In the genomic region with DNA sequence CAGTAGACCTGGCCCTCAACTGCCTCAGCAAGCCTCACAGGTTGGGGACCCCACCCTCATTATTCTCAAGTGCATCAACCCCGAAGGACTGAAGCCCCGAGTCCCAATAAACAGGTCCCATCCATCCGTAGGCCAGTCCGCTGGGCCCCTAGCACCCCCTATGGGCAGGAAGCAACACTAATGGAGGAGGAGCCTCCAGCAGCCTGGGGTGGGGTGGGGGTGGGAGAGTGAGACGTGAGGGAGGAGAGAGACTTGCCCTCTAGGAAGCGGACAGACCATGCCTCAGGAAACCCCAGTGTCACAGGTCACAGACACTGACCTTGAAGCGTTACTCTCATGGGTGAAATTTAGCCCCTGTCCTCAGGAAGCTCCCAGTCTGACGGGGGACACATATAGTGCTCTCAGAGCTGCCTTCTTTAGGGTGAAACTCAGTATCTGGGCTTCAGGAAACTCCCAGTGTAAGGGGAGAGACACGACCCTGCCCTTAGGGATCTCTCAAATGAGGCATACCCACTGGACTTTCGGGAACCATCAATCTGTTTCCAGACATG, we compare ENCODE assay signal across 8 cellular contexts.
DNase-seq lines count a peak whose midpoint lies in the region; ATAC-seq and TF ChIP-seq lines count a peak whose summit lies in the region.

No MANE protein-coding gene starts in this region.

- peak overlapping the region; percentile 75 for H3K27ac Mint-ChIP-seq in Caco-2 (ENCODE audit: unreplicated experiment)

- no peaks in the 10 kb centered on the region for H4K20me1 ChIP-seq in PC-3 (ENCODE audit: low read length)

- no TSS peak for BruUV-seq in Caco-2 (replicated peaks; lab: Mats Ljungman, UMichigan)
- BruUV-seq in PC-3 (replicated peaks; lab: Mats Ljungman, UMichigan) = no TSS peak

- H3K9me3 ChIP-seq in Caco-2 (no peaks in the 10 kb centered on the region), PC-3 (ENCODE audit: low read length) (no peaks in the 10 kb centered on the region), gastrocnemius medialis (no peaks in the 10 kb centered on the region)

- intact Hi-C loops in Caco-2 (cut with micrococcal nuclease; ENCODE audit: unreplicated experiment) = loop anchor here (5.0 kb wide), 1 partner anchor 229 kb away; the partner anchor contains the start of gene VEGFA
- intact Hi-C loops in PC-3 (cut with micrococcal nuclease) = no loop called here
- intact Hi-C loops in gastrocnemius medialis (cut with DNase I; ENCODE audit: low total_unique reads) = loop anchor here (5.0 kb wide), 1 partner anchor 329 kb away; no protein-coding TSS in a partner anchor

- ATAC-seq in PC-3 (peak; percentile 22; the same call in 1 of the 2 replicates), esophagus mucosa (peak; percentile 11), gastrocnemius medialis (no peak), GM18870 (IDR thresholded peaks at IDR 0.05; ENCODE audit: unreplicated experiment) (no peak), GM19035 (IDR thresholded peaks at IDR 0.05; ENCODE audit: unreplicated experiment) (no peak)

- H3K4me2 ChIP-seq in PC-3 (ENCODE audit: low read length) = peak overlapping the region; percentile 65

- DNase-seq in Caco-2 (peak; percentile 46 to 54), GM19240 (ENCODE audit: insufficient read length, low spot score) (peak; percentile 45), PC-3 (no peak), gastrocnemius medialis (peak in 1 of 2 donors; percentile 50), coronary artery (ENCODE audit: low spot score) (no peak)

- no peaks in the 10 kb centered on the region for H3K27me3 ChIP-seq in Caco-2 (replicated peaks; ENCODE audit: control insufficient read depth, insufficient read depth, low read length)
- H3K27me3 ChIP-seq in PC-3 (ENCODE audit: low read length) = no peaks in the 10 kb centered on the region
- H3K27me3 ChIP-seq in gastrocnemius medialis = no peaks in the 10 kb centered on the region

- no peaks in the 10 kb centered on the region for H3K9me3 Mint-ChIP-seq in Caco-2 (ENCODE audit: unreplicated experiment)

- H3K36me3 ChIP-seq in Caco-2 (ENCODE audit: control insufficient read depth, insufficient read depth, low read length) (no peaks in the 10 kb centered on the region), PC-3 (ENCODE audit: low read depth, low read length) (no peaks in the 10 kb centered on the region), gastrocnemius medialis (no peaks in the 10 kb centered on the region)

- H2AFZ ChIP-seq in PC-3 (ENCODE audit: low read length) = peak overlapping the region; percentile 73; the same call in 1 of the 2 replicates

- no peak overlapping the region for H3K9ac ChIP-seq in PC-3 (ENCODE audit: low read length)

- H3K36me3 Mint-ChIP-seq in Caco-2 (ENCODE audit: insufficient read depth, unreplicated experiment) = peaks cover 5% of the 10 kb centered on the region

- H3K9me2 ChIP-seq in PC-3 (replicated peaks; ENCODE audit: low read length) = no peaks in the 10 kb centered on the region

- H3K27ac ChIP-seq in PC-3 (ENCODE audit: low read length) = no peak overlapping the region
- H3K27ac ChIP-seq in gastrocnemius medialis = peak overlapping the region; percentile 43 to 93 (median 72)
- no peak overlapping the region for H3K27ac ChIP-seq in coronary artery

- H3K4me3 Mint-ChIP-seq in Caco-2 (ENCODE audit: unreplicated experiment) = peak overlapping the region; percentile 66

- H3K4me1 Mint-ChIP-seq in Caco-2 (ENCODE audit: low read depth, unreplicated experiment) = no peaks in the 10 kb centered on the region

- H3K79me2 ChIP-seq in PC-3 (ENCODE audit: low read length) = no peaks in the 10 kb centered on the region

- CTCF ChIA-PET in Caco-2 (lab: Charles Lee) (no interaction called here), PC-3 (lab: Charles Lee) (no interaction called here)

- peaks cover 20% of the 10 kb centered on the region for H3K4me1 ChIP-seq in Caco-2
- peaks cover 7% of the 10 kb centered on the region for H3K4me1 ChIP-seq in PC-3 (ENCODE audit: insufficient read depth, low read length)
- peaks cover 26 to 43% of the 10 kb centered on the region in 2 donors for H3K4me1 ChIP-seq in gastrocnemius medialis

- peak overlapping the region; percentile 49 for H3K4me3 ChIP-seq in Caco-2 (ENCODE audit: low read depth, low read length)
- H3K4me3 ChIP-seq in PC-3 (ENCODE audit: low read length) = peak overlapping the region; percentile 47; the same call in 1 of the 2 replicates
- no peak overlapping the region for H3K4me3 ChIP-seq in gastrocnemius medialis
- H3K4me3 ChIP-seq in coronary artery = no peak overlapping the region

- POLR2A ChIA-PET in Caco-2 (lab: Charles Lee) (no interaction called here), PC-3 (lab: Charles Lee; ENCODE audit: unreplicated experiment) (no interaction called here)

- no peaks in the 10 kb centered on the region for H3K27me3 Mint-ChIP-seq in Caco-2 (ENCODE audit: insufficient read depth, unreplicated experiment)

- in situ Hi-C loops in gastrocnemius medialis (cut with MboI; ENCODE audit: low sequenced_read_pairs in 4 of 4) = no loop called here

- TF ChIP-seq CTCF in Caco-2 (IDR thresholded peaks at IDR 0.05; ENCODE audit: insufficient read depth in 1 of 2, low read depth in 1 of 2, low read length in 1 of 2, severe bottlenecking in 1 of 2, unreplicated experiment in 1 of 2) (peak; percentile 20), PC-3 (conservative IDR thresholded peaks at IDR 0.05; ENCODE audit: low read depth, low read length) (peak; percentile 49), gastrocnemius medialis (IDR thresholded peaks at IDR 0.05 in 4 of 5, conservative IDR thresholded peaks at IDR 0.05 in 1 of 5) (peak in 4 of 5 experiments; percentile 13 to 49 (median 36)), coronary artery (IDR thresholded peaks at IDR 0.05) (no peak)

- no peaks in the 10 kb centered on the region for H3F3A ChIP-seq in PC-3 (ENCODE audit: low read length, unreplicated experiment)

- no peak for TF ChIP-seq POLR2A in gastrocnemius medialis (IDR thresholded peaks at IDR 0.05)

Comparison
In these comparisons a context has a peak if more than half of its experiments do, and no peak if none do; other contexts are left out.
1. DNase-seq: peak in Caco-2 (2 of 2) and GM19240 (single experiment); none in PC-3 (single experiment) and coronary artery (single experiment).
2. H3K4me3 ChIP-seq: peak in Caco-2 (single experiment) and PC-3 (single experiment); none in gastrocnemius medialis (0 of 4) and coronary artery (single experiment).
3. ATAC-seq: peak in PC-3 (single experiment) and esophagus mucosa (single experiment); none in gastrocnemius medialis (0 of 2), GM18870 (single experiment) and GM19035 (single experiment).
4. H3K27ac ChIP-seq: peak in gastrocnemius medialis (4 of 4); none in PC-3 (single experiment) and coronary artery (0 of 2).